In genomic region chr16:68227850-68228553, GRCh38 we compare ENCODE assay signal across 10 cellular contexts. TPM values are rescaled to one million over a fixed set of nuclear protein-coding genes. Genes with fewer than 3 reads are reported as not detected.
DNase-seq lines count a peak whose midpoint lies in the region; ATAC-seq and TF ChIP-seq lines count a peak whose summit lies in the region.
"Had no signal": no experiment of that assay in that cellular context is flagged by ENCODE, and none has a peak within 500 bp of the region (broad histone marks: within the 10 kb centered on the region; RNA-seq: fewer than 3 reads in every experiment).

No MANE protein-coding gene starts in this region.

- peaks cover 0 to 4% of the 10 kb centered on the region in 2 donors for H3K27me3 Mint-ChIP-seq in CD8-positive, alpha-beta memory T cell
- H3K27me3 Mint-ChIP-seq in GM23338 (ENCODE audit: insufficient read depth, low read depth, poor library complexity) (peaks cover 4% of the 10 kb centered on the region), nephron progenitor cell (ENCODE audit: low read depth, poor library complexity) (peaks cover 13% of the 10 kb centered on the region)
- H3K27me3 Mint-ChIP-seq in activated naive CD8-positive, alpha-beta T cell treated with anti-CD3 and anti-CD28 coated beads, Interleukin-2, amount 50 U/mL, for 24 hours = no peaks in the 10 kb centered on the region

- no peak overlapping the region for H3K4me2 ChIP-seq in GM23338

- no peak overlapping the region for H3K4me3 ChIP-seq in CD8-positive, alpha-beta memory T cell (ENCODE audit: low read length)
- no peak overlapping the region for H3K4me3 ChIP-seq in GM23338
- H3K4me3 ChIP-seq: adrenal gland had no signal

- peaks cover 0 to 54% (median 0%) of the 10 kb centered on the region in 3 donors for H3K36me3 Mint-ChIP-seq in CD8-positive, alpha-beta memory T cell
- H3K36me3 Mint-ChIP-seq in GM23338 (ENCODE audit: low read depth) (peaks cover 43% of the 10 kb centered on the region), nephron progenitor cell (ENCODE audit: low read depth) (no peaks in the 10 kb centered on the region)
- peaks cover 19% of the 10 kb centered on the region for H3K36me3 Mint-ChIP-seq in activated naive CD8-positive, alpha-beta T cell treated with anti-CD3 and anti-CD28 coated beads, Interleukin-2, amount 50 U/mL, for 24 hours (ENCODE audit: low read depth)

- H3K27ac ChIP-seq in CD8-positive, alpha-beta memory T cell (ENCODE audit: low read depth, low read length) = no peak overlapping the region
- peak overlapping the region; percentile 48; the same call in 1 of the 2 replicates for H3K27ac ChIP-seq in GM23338 (ENCODE audit: low read depth)
- H3K27ac ChIP-seq: epithelial cell of prostate had no signal

- CTCF ChIA-PET in CD8-positive, alpha-beta memory T cell (lab: Charles Lee) = interaction anchor here (0.7 to 2.9 kb wide), 14 partner anchors 9 to 707 kb away, joined by 3 to 12 read pairs (median 4); partner anchors contain the start of genes PRMT7 and SLC7A6OS

- peak overlapping the region in 7 of 8 donors; percentile 38 to 85 (median 74) for H3K27ac Mint-ChIP-seq in CD8-positive, alpha-beta memory T cell
- H3K27ac Mint-ChIP-seq in GM23338 (no peak overlapping the region), nephron progenitor cell (peak overlapping the region; percentile 69)
- peak overlapping the region; percentile 86 for H3K27ac Mint-ChIP-seq in activated naive CD8-positive, alpha-beta T cell treated with anti-CD3 and anti-CD28 coated beads, Interleukin-2, amount 50 U/mL, for 24 hours

- no peaks in the 10 kb centered on the region for H3K9me2 ChIP-seq in GM23338 (ENCODE audit: insufficient read depth)

- H3K4me1 Mint-ChIP-seq in CD8-positive, alpha-beta memory T cell = peaks cover 22 to 40% (median 39%) of the 10 kb centered on the region in 3 donors
- H3K4me1 Mint-ChIP-seq in GM23338 (peaks cover 4% of the 10 kb centered on the region; the same call in 2 of the 3 replicates), nephron progenitor cell (peaks cover 22% of the 10 kb centered on the region)
- H3K4me1 Mint-ChIP-seq in activated naive CD8-positive, alpha-beta T cell treated with anti-CD3 and anti-CD28 coated beads, Interleukin-2, amount 50 U/mL, for 24 hours = peaks cover 43% of the 10 kb centered on the region

- H3K4me1 ChIP-seq in CD8-positive, alpha-beta memory T cell (ENCODE audit: insufficient read depth, low read length) = peaks cover 32% of the 10 kb centered on the region
- H3K4me1 ChIP-seq in GM23338 (ENCODE audit: insufficient read depth) = no peaks in the 10 kb centered on the region

- peaks cover 5% of the 10 kb centered on the region for H4K20me1 ChIP-seq in GM23338 (replicated peaks; ENCODE audit: insufficient read depth)

- no peak for ATAC-seq in GM23338
- ATAC-seq in activated naive CD8-positive, alpha-beta T cell treated with anti-CD3 and anti-CD28 coated beads, Interleukin-2, amount 50 U/mL, for 24 hours = no peak
- no peak for ATAC-seq in HG03342 (IDR thresholded peaks at IDR 0.05; ENCODE audit: unreplicated experiment)
- ATAC-seq in HG02973 (IDR thresholded peaks at IDR 0.05; ENCODE audit: unreplicated experiment) = no peak

- DNase-seq in CD8-positive, alpha-beta memory T cell = no peak
- DNase-seq in GM23338 (ENCODE audit: low spot score) (no peak), nephron progenitor cell (no peak), OCI-M1 (lab: John Stamatoyannopoulos, UW) (no peak), DMS114 treated with DMSO at 0.1 percent for 48 hours (lab: John Stamatoyannopoulos, UW; ENCODE audit: unreplicated experiment) (no peak)
- DNase-seq in activated naive CD8-positive, alpha-beta T cell treated with anti-CD3 and anti-CD28 coated beads, Interleukin-2, amount 50 U/mL, for 24 hours = no peak

- H3K79me2 ChIP-seq in GM23338 (replicated peaks; ENCODE audit: insufficient read depth) = peaks cover 4% of the 10 kb centered on the region; the same call in 1 of the 2 replicates

- no peaks in the 10 kb centered on the region for H3K9me3 ChIP-seq in CD8-positive, alpha-beta memory T cell (ENCODE audit: low read length)
- H3K9me3 ChIP-seq: adrenal gland had no signal

- H3K27me3 ChIP-seq in CD8-positive, alpha-beta memory T cell (ENCODE audit: insufficient read depth, low read length, poor library complexity, severe bottlenecking) = no peaks in the 10 kb centered on the region
- no peaks in the 10 kb centered on the region for H3K27me3 ChIP-seq in GM23338 (ENCODE audit: insufficient read depth)
- H3K27me3 ChIP-seq: adrenal gland had no signal

- peaks cover 4% of the 10 kb centered on the region for H3K36me3 ChIP-seq in CD8-positive, alpha-beta memory T cell (ENCODE audit: insufficient read depth, low read length)
- peaks cover 7% of the 10 kb centered on the region; the same call in 1 of the 2 replicates for H3K36me3 ChIP-seq in GM23338 (ENCODE audit: insufficient read depth)

- H3K4me3 Mint-ChIP-seq in CD8-positive, alpha-beta memory T cell = peak overlapping the region in 2 of 7 donors; percentile 10 to 46
- no peak overlapping the region for H3K4me3 Mint-ChIP-seq in GM23338
- H3K4me3 Mint-ChIP-seq in activated naive CD8-positive, alpha-beta T cell treated with anti-CD3 and anti-CD28 coated beads, Interleukin-2, amount 50 U/mL, for 24 hours = no peak overlapping the region
- H3K4me3 Mint-ChIP-seq in nephron progenitor cell = no peak overlapping the region

- H3K9me3 Mint-ChIP-seq in CD8-positive, alpha-beta memory T cell = no peaks in the 10 kb centered on the region
- H3K9me3 Mint-ChIP-seq in GM23338 = no peaks in the 10 kb centered on the region
- H3K9me3 Mint-ChIP-seq in activated naive CD8-positive, alpha-beta T cell treated with anti-CD3 and anti-CD28 coated beads, Interleukin-2, amount 50 U/mL, for 24 hours = no peaks in the 10 kb centered on the region
- no peaks in the 10 kb centered on the region for H3K9me3 Mint-ChIP-seq in nephron progenitor cell

- H3F3A ChIP-seq in GM23338 (replicated peaks; ENCODE audit: low read depth) = peaks cover 9% of the 10 kb centered on the region; the same call in 1 of the 2 replicates

- no peak for TF ChIP-seq CTCF in GM23338 (conservative IDR thresholded peaks at IDR 0.05; ENCODE audit: low read depth in 2 of 2)
- TF ChIP-seq CTCF in nephron progenitor cell (IDR thresholded peaks at IDR 0.05) = no peak

- H2AFZ ChIP-seq in GM23338 = no peak overlapping the region

- POLR2A ChIA-PET in CD8-positive, alpha-beta memory T cell (lab: Charles Lee) = interaction anchor here (1.5 kb wide), 1 partner anchor 135 kb away, joined by 7 read pairs; no protein-coding TSS in a partner anchor

TF ChIP-seq in GM23338, 12 proteins besides CTCF, POLR2A, EP300 and RAD21:
- TF ChIP-seq POLR2AphosphoS5 (IDR thresholded peaks at IDR 0.05; ENCODE audit: low read depth) (0 out of 2 replicates have a peak, but pooled peaks have one; percentile 2), REST (IDR thresholded peaks at IDR 0.05; ENCODE audit: unreplicated experiment) (no peak), NANOG (IDR thresholded peaks at IDR 0.05; ENCODE audit: borderline replicate concordance) (no peak)

RNA-seq across cellular contexts. Expression of gene ESRP2, which starts 7.9 kb away (rescaled TPM):
- total RNA-seq in CD8-positive, alpha-beta memory T cell = under 1 TPM; 0.11 to 0.27 TPM
- 0.32 TPM for polyA plus RNA-seq in CD8-positive, alpha-beta memory T cell
- total RNA-seq in GM23338 (2014; rRNA removed; shearing (Covaris generic)) = 42.7 and 44.0 TPM in 2 replicates
- polyA plus RNA-seq in GM23338 (2016; fragmentation: Nextera tagmentation; extraction: Ambion mirVana) = 16.2 TPM in 2 replicates

RNA-seq across cellular contexts. Expression of gene PLA2G15, which starts 17.2 kb away (rescaled TPM):
- 1 to 10 TPM; 9.0 to 9.4 TPM for total RNA-seq in CD8-positive, alpha-beta memory T cell
- polyA plus RNA-seq in CD8-positive, alpha-beta memory T cell = 11.0 TPM
- total RNA-seq in GM23338 (2014; rRNA removed; shearing (Covaris generic)) = 14.8 and 14.9 TPM in 2 replicates
- 3.1 TPM in 2 replicates for polyA plus RNA-seq in GM23338 (2016; fragmentation: Nextera tagmentation; extraction: Ambion mirVana)

RNA-seq across cellular contexts. Expression of gene SLC7A6, which starts 36.3 kb away (rescaled TPM):
- total RNA-seq in CD8-positive, alpha-beta memory T cell = 10 to 100 TPM; 91.2 to 94.9 TPM
- 18.7 TPM for polyA plus RNA-seq in CD8-positive, alpha-beta memory T cell
- 19.7 and 30.9 TPM in 2 replicates for total RNA-seq in GM23338 (2014; rRNA removed; shearing (Covaris generic))
- polyA plus RNA-seq in GM23338 (2016; fragmentation: Nextera tagmentation; extraction: Ambion mirVana) = 15.0 and 16.6 TPM in 2 replicates

Comparison
In these comparisons a context has a peak if more than half of its experiments do, and no peak if none do; other contexts are left out.
1. RNA of gene ESRP2, which starts 7.9 kb away (total RNA-seq): 42.7 to 44.0 TPM in GM23338; 0.11 to 0.27 TPM in CD8-positive, alpha-beta memory T cell; every median in the first group is over 10 times any median in the second.